8 cellular contexts compared by ENCODE assay signal in the genomic region with DNA sequence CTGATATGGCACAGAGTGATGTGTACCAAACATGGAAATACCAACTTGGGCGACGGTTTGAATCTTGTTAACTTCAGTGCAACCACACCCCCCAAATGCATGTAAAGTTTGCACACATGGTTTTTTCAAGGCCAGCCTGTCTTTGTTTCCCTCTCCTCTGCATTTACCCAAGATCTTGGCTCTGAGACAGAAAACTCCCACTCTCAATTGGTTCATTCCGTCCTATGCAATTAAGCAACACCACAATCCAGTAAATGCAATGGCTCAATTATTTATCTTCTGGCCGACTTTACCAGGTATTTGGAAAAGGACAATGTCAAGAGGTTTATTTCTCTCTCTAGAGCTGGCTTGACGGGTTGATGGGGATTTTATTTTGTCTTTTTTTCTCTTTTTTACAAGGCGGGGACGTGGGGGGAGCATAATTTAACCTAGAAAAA. TPM values are rescaled to one million over a fixed set of nuclear protein-coding genes. Genes with fewer than 3 reads are reported as not detected.
DNase-seq lines count a peak whose midpoint lies in the region; ATAC-seq, FAIRE-seq and TF ChIP-seq lines count a peak whose summit lies in the region.

No MANE protein-coding gene starts in this region.

- H3K4me2 ChIP-seq in A549 = peak overlapping the region; percentile 96
- peak overlapping the region; percentile 93 for H3K4me2 ChIP-seq in H9 (ENCODE audit: insufficient read depth, insufficient read length, low read length)
- peak overlapping the region; percentile 91 for H3K4me2 ChIP-seq in neural cell (ENCODE audit: low read length)

- H4K20me1 ChIP-seq in H9 (ENCODE audit: control insufficient read depth, insufficient read depth, insufficient read length) = no peaks in the 10 kb centered on the region
- no peaks in the 10 kb centered on the region for H4K20me1 ChIP-seq in neural cell (ENCODE audit: insufficient read depth)

- POLR2A ChIA-PET in A549 (lab: Yijun Ruan, JAX) = interaction anchor here (0.6 to 1.9 kb wide), 2 partner anchors 8 to 581 kb away, joined by 4 read pairs; no protein-coding TSS in a partner anchor

- no peaks in the 10 kb centered on the region for H3K9me3 ChIP-seq in A549
- H3K9me3 ChIP-seq in H9 (ENCODE audit: control insufficient read depth, low read depth, low read length) = no peaks in the 10 kb centered on the region
- no peaks in the 10 kb centered on the region for H3K9me3 ChIP-seq in SK-N-MC (ENCODE audit: low read depth, low read length)
- no peaks in the 10 kb centered on the region for H3K9me3 ChIP-seq in neural cell (ENCODE audit: low read length)

- peak overlapping the region in 2 of 3 experiments; percentile 30 to 65; a peak in 3 of 7 replicates for H3K27ac Mint-ChIP-seq in H9

- TF ChIP-seq EP300 in A549 (IDR thresholded peaks at IDR 0.05) (no peak), neural cell (conservative IDR thresholded peaks at IDR 0.05; ENCODE audit: poor library complexity, severe bottlenecking) (no peak)

- no peaks in the 10 kb centered on the region for H3K27me3 Mint-ChIP-seq in H9 (ENCODE audit: low read depth)

- H3K79me2 ChIP-seq in H9 (ENCODE audit: insufficient read depth, low read length) (peaks cover 29% of the 10 kb centered on the region; the same call in 1 of the 2 replicates), neural cell (replicated peaks; ENCODE audit: insufficient read depth, low read length) (peaks cover 34% of the 10 kb centered on the region)

- H3K4me1 ChIP-seq in A549 = peaks cover 30% of the 10 kb centered on the region
- no peaks in the 10 kb centered on the region for H3K4me1 ChIP-seq in H9 (ENCODE audit: insufficient read depth, low read length)

- H3K27ac ChIP-seq in A549 (peak overlapping the region; percentile 94 to 96), H9 (ENCODE audit: insufficient read length, low read depth, low read length) (no peak overlapping the region), SK-N-MC (peak overlapping the region; percentile 55), neural cell (ENCODE audit: low read length) (peak overlapping the region; percentile 87)

- TF ChIP-seq POLR2A in A549 (IDR thresholded peaks at IDR 0.05; ENCODE audit: low read length) = no peak

- H2BK15ac ChIP-seq in H9 (ENCODE audit: low read depth, low read length) = no peak overlapping the region

- H3K27me3 ChIP-seq in H9 (ENCODE audit: insufficient read depth, low read length) (no peaks in the 10 kb centered on the region), neural cell (ENCODE audit: insufficient read depth, low read depth, low read length) (no peaks in the 10 kb centered on the region)

- no peak overlapping the region for H4K91ac ChIP-seq in H9 (ENCODE audit: insufficient read length, low read depth, low read length)

- H4K8ac ChIP-seq in H9 (replicated peaks; ENCODE audit: insufficient read length, low read depth, low read length) = no peak overlapping the region

- H3F3A ChIP-seq in neural cell (ENCODE audit: insufficient read depth, low read length, poor library complexity, severe bottlenecking) = no peaks in the 10 kb centered on the region

- ATAC-seq in A549 = no peak
- ATAC-seq in GM18511 (IDR thresholded peaks at IDR 0.05; ENCODE audit: unreplicated experiment) = no peak
- ATAC-seq in HG02884 (IDR thresholded peaks at IDR 0.05; ENCODE audit: unreplicated experiment) = no peak

- CTCF ChIA-PET in A549 (lab: Yijun Ruan, JAX) = interaction anchor here (2.2 to 33.2 kb wide), 3 partner anchors 9 to 65 kb away, joined by 5 to 1360 read pairs (median 6); no protein-coding TSS in a partner anchor

- no peak overlapping the region for H3K14ac ChIP-seq in H9 (ENCODE audit: insufficient read depth, low read length)

- no peak for FAIRE-seq in A549 (lab: Jason Lieb, UNC)

- peaks cover 4 to 11% (median 9%) of the 10 kb centered on the region in 3 experiments; a peak in 6 of 7 replicates for H3K36me3 Mint-ChIP-seq in H9 (ENCODE audit: insufficient read depth in 1 of 3, low read depth in 3 of 3)

- no peak overlapping the region for H2BK12ac ChIP-seq in H9 (ENCODE audit: insufficient read length, low read depth, low read length)

- no peak overlapping the region for H4K5ac ChIP-seq in H9 (ENCODE audit: insufficient read length, low read depth, low read length)

- DNase-seq in A549 (ENCODE audit: low read depth in 1 of 2, low spot score in 1 of 2) = no peak
- no peak for DNase-seq in H9
- DNase-seq in SK-N-MC (ENCODE audit: low read depth, low spot score) = peak; percentile 66
- peak; percentile 65 for DNase-seq in epithelial cell of esophagus (ENCODE audit: low read depth)
- no peak for DNase-seq in NCI-H526 (lab: John Stamatoyannopoulos, UW)

- H3K56ac ChIP-seq in H9 (ENCODE audit: insufficient read length, low read depth, low read length) = no peak overlapping the region

- H3K36me3 ChIP-seq in SK-N-MC (ENCODE audit: insufficient read depth, low read length) (0 out of 2 replicates have a peak, but pooled peaks cover 3% of the 10 kb centered on the region), neural cell (ENCODE audit: insufficient read depth, low read length) (no peaks in the 10 kb centered on the region)

- H3K18ac ChIP-seq in H9 (ENCODE audit: insufficient read length, low read depth, low read length) = no peak overlapping the region

- H3K4me3 ChIP-seq in A549 = peak overlapping the region; percentile 88
- H3K4me3 ChIP-seq in SK-N-MC = peak overlapping the region; percentile 89
- peak overlapping the region; percentile 77 for H3K4me3 ChIP-seq in epithelial cell of esophagus (ENCODE audit: low read length)
- peak overlapping the region; percentile 98 for H3K4me3 ChIP-seq in neural cell (ENCODE audit: low read length)

- no peak overlapping the region for H2BK5ac ChIP-seq in H9 (ENCODE audit: insufficient read length, low read length)

- peaks cover 37% of the 10 kb centered on the region in 2 experiments for H3K4me1 Mint-ChIP-seq in H9

- no peaks in the 10 kb centered on the region for H3K9me3 Mint-ChIP-seq in H9

- no peak overlapping the region for H3K23ac ChIP-seq in H9 (ENCODE audit: insufficient read length, low read depth, low read length)

- H3K4ac ChIP-seq in H9 (ENCODE audit: low read depth, low read length) = no peak overlapping the region

- WGBS in A549 (ENCODE audit: missing lambda C conversion rate) = under 1% methylated on average over 7 of the region's 7 CpGs
- no CpG with 5 or more reads among the region's 7 CpGs for WGBS in H9 (ENCODE audit: extremely low coverage, insufficient read length, low lambda C conversion rate)

- H3K9ac ChIP-seq in H9 (ENCODE audit: extremely low read depth, insufficient read length, low read length) = peak overlapping the region; percentile 72
- peak overlapping the region; percentile 78 for H3K9ac ChIP-seq in SK-N-MC (ENCODE audit: insufficient read length)
- H3K9ac ChIP-seq in neural cell (ENCODE audit: low read length) = peak overlapping the region; percentile 95

- TF ChIP-seq CTCF in A549 (IDR thresholded peaks at IDR 0.05) (no peak), H9 (conservative IDR thresholded peaks at IDR 0.05) (no peak), epithelial cell of esophagus (IDR thresholded peaks at IDR 0.05; ENCODE audit: insufficient read depth, low read depth, low read length, missing control alignments) (no peak), neural cell (IDR thresholded peaks at IDR 0.05; ENCODE audit: poor library complexity, severe bottlenecking) (no peak)

- no peak overlapping the region for H3T11ph ChIP-seq in H9 (ENCODE audit: low read length)

- TF ChIP-seq RAD21 in A549 (conservative IDR thresholded peaks at IDR 0.05 in 1 of 2, IDR thresholded peaks at IDR 0.05 in 1 of 2) (no peak), neural cell (conservative IDR thresholded peaks at IDR 0.05) (no peak)

- no peak overlapping the region for H2BK20ac ChIP-seq in H9 (ENCODE audit: low read depth, low read length, poor library complexity, severe bottlenecking)

- H2AFZ ChIP-seq in H9 (ENCODE audit: low read length) = no peak overlapping the region
- no peak overlapping the region for H2AFZ ChIP-seq in neural cell (ENCODE audit: low read depth, low read length)

- no peak overlapping the region for H2BK120ac ChIP-seq in H9 (ENCODE audit: low read depth, low read length, poor library complexity, severe bottlenecking)

- H3K23me2 ChIP-seq in H9 (ENCODE audit: insufficient read length, low read depth, low read length, poor library complexity, severe bottlenecking) = peaks cover 8% of the 10 kb centered on the region

- H3K79me1 ChIP-seq in H9 (ENCODE audit: insufficient read depth, low read depth, low read length, poor library complexity, severe bottlenecking) = peaks cover 3% of the 10 kb centered on the region

- no peak overlapping the region for H2AK5ac ChIP-seq in H9 (ENCODE audit: insufficient read length, low read length)

- H3K9me2 ChIP-seq in neural cell (ENCODE audit: insufficient read depth, low read length) = no peaks in the 10 kb centered on the region

- peak overlapping the region; percentile 95 to 98 for H3K4me3 Mint-ChIP-seq in H9

TF ChIP-seq in A549, 52 proteins besides CTCF, POLR2A, EP300 and RAD21 (continues in another document):
- TF ChIP-seq CEBPB (IDR thresholded peaks at IDR 0.05) = peak in 1 of 2 experiments; percentile 36; a peak in 1 of 4 replicates

TF ChIP-seq in neural cell, 6 proteins besides CTCF, POLR2A, EP300 and RAD21:
- TF ChIP-seq EZH2 (IDR thresholded peaks at IDR 0.05; ENCODE audit: borderline replicate concordance, insufficient read depth, low read length, poor library complexity, severe bottlenecking) (no peak), MXI1 (conservative IDR thresholded peaks at IDR 0.05; ENCODE audit: poor library complexity, severe bottlenecking) (peak; percentile 17)

RNA-seq across cellular contexts. Expression of a gene that starts 1.0 kb away (rescaled TPM):
- polyA plus RNA-seq in A549 (2011; rRNA removed) = 72.8 and 81.9 TPM in 2 replicates
- 49.5 and 57.3 TPM in 2 replicates for polyA plus RNA-seq in A549 (2012; cell fraction: cytosol; rRNA removed)
- 80.0 and 101 TPM in 2 replicates for polyA plus RNA-seq in A549 (2012; cell fraction: nucleus; rRNA removed)
- polyA plus RNA-seq in A549 (2017; fragmentation: RNase III; extraction: RNeasy Plus Mini Kit Qiagen cat#74134 plus additional on column Dnase treatment) = 97.8 to 115 TPM (median 109 TPM) in 3 replicates
- polyA minus RNA-seq in A549 (2011; rRNA and poly(A)+ RNA removed) = 127 and 145 TPM in 2 replicates
- total RNA-seq in H9 (2021) = 82.1 and 83.2 TPM in 2 replicates
- 24.2 and 25.5 TPM in 2 replicates for polyA plus RNA-seq in neural cell
- 53.1 and 54.9 TPM in 2 replicates for polyA minus RNA-seq in neural cell

RNA-seq across cellular contexts. Expression of a gene that starts 35.8 kb away (rescaled TPM):
- polyA plus RNA-seq in A549 (2011; rRNA removed) (91.4 and 101 TPM in 2 replicates), A549 (2017; fragmentation: RNase III; extraction: RNeasy Plus Mini Kit Qiagen cat#74134 plus additional on column Dnase treatment) (371 to 416 TPM (median 377 TPM) in 3 replicates), neural cell (0.07 and 0.18 TPM in 2 replicates)
- 179 and 201 TPM in 2 replicates for polyA plus RNA-seq in A549 (2012; cell fraction: cytosol; rRNA removed)
- 194 and 208 TPM in 2 replicates for polyA plus RNA-seq in A549 (2012; cell fraction: nucleus; rRNA removed)
- polyA minus RNA-seq in A549 (2011; rRNA and poly(A)+ RNA removed) = 68.0 and 70.8 TPM in 2 replicates
- 65.2 and 70.0 TPM in 2 replicates for total RNA-seq in H9 (2021)
- 0.46 and 0.49 TPM in 2 replicates for polyA minus RNA-seq in neural cell

Comparison
In these comparisons a context has a peak if more than half of its experiments do, and no peak if none do; other contexts are left out.
1. DNase-seq: peak in SK-N-MC (single experiment) and epithelial cell of esophagus (single experiment); none in A549 (0 of 2), H9 (single experiment) and NCI-H526 (0 of 2).
2. RNA of a gene that starts 35.8 kb away (polyA plus RNA-seq): 91.4 to 416 TPM in A549; 0.07 to 0.18 TPM in neural cell; every median in the first group is over 10 times any median in the second.
3. Peak in every context shown above with its lines, with median percentiles within 50 percentile points of each other: H3K4me2 ChIP-seq, H3K4me3 ChIP-seq and H3K9ac ChIP-seq.